ENCODE assay signal across 14 cellular contexts in the genomic region with DNA sequence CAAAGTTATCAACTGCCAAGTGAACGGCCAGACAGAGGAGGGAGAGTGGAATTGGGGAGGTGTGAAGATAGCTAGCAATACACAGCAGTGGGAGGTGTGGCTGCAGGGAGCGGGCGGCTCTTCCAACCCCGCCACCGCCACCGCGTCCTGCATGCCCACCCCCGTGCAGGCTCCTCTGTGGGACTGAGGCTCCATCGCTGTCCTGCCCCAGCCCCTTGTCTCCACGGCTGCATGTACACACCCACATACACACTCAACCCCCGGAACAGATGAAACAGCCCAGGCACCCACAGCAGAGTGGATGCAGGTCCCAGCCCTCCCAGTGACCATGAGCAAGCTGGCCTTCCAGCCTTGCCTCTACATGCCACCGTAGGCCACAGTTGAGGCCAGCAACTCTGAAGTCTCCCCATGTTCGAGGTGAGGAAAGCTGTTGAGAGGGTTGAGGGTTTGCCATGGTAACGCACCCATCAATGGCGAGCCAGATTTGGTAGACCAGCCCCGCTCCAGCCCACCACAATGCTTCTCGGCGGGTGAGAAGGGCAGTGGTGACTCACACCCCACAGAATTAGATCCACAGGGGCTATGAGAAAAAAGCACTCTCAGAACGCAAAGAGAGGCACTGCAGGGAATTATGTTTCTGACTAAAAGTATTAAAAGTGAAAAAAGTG. TPM values are rescaled to one million over a fixed set of nuclear protein-coding genes. Genes with fewer than 3 reads are reported as not detected.
DNase-seq lines count a peak whose midpoint lies in the region; ATAC-seq and TF ChIP-seq lines count a peak whose summit lies in the region.
"Had no signal": no experiment of that assay in that cellular context is flagged by ENCODE, and none has a peak within 500 bp of the region (broad histone marks: within the 10 kb centered on the region; RNA-seq: fewer than 3 reads in every experiment).

No MANE protein-coding gene starts in this region.

- H3K36me3 ChIP-seq in BLaER1 (peaks cover 31% of the 10 kb centered on the region), Panc1 (ENCODE audit: control insufficient read depth, insufficient read depth, low read length) (no peaks in the 10 kb centered on the region), osteoblast (ENCODE audit: insufficient read depth, low read length) (no peaks in the 10 kb centered on the region), PC-9 (ENCODE audit: low read depth) (no peaks in the 10 kb centered on the region), upper lobe of left lung (peaks cover 0 to 6% (median 0%) of the 10 kb centered on the region in 4 donors)
- H3K36me3 ChIP-seq: uterus had no signal

- H3K9me3 ChIP-seq in BLaER1 (no peaks in the 10 kb centered on the region), Panc1 (ENCODE audit: control insufficient read depth, insufficient read depth, low read depth, low read length) (no peaks in the 10 kb centered on the region), osteoblast (ENCODE audit: low read depth, low read length) (no peaks in the 10 kb centered on the region), PC-9 (ENCODE audit: insufficient read depth, low read depth) (no peaks in the 10 kb centered on the region), upper lobe of left lung (no peaks in the 10 kb centered on the region)
- H3K9me3 ChIP-seq: body of pancreas, sigmoid colon, uterus had no signal

- CTCF ChIA-PET in Panc1 (lab: Charles Lee) (no interaction called here), PC-9 (lab: Charles Lee) (no interaction called here)

- H3K4me3 ChIP-seq in BLaER1 (no peak overlapping the region), Panc1 (ENCODE audit: low read depth in 2 of 2, low read length in 2 of 2) (no peak overlapping the region), choroid plexus epithelial cell (ENCODE audit: low read depth, low read length) (no peak overlapping the region), osteoblast (ENCODE audit: insufficient read depth, low read length) (peak overlapping the region; percentile 25), PC-9 (no peak overlapping the region), upper lobe of left lung (no peak overlapping the region)
- H3K4me3 ChIP-seq: body of pancreas, sigmoid colon, uterus had no signal

- ATAC-seq in Panc1 (0 out of 2 replicates have a peak, but pooled peaks have one; percentile 5), GM18868 (IDR thresholded peaks at IDR 0.05; ENCODE audit: unreplicated experiment) (no peak), upper lobe of left lung (ENCODE audit: low FRiP score in 2 of 2) (no peak)
- ATAC-seq: body of pancreas, esophagus mucosa had no signal

- H3K27me3 ChIP-seq in BLaER1 (peaks cover 23% of the 10 kb centered on the region), Panc1 (ENCODE audit: control insufficient read depth, insufficient read depth, low read length) (no peaks in the 10 kb centered on the region), osteoblast (ENCODE audit: insufficient read depth, low read length) (no peaks in the 10 kb centered on the region), PC-9 (ENCODE audit: insufficient read depth, low read depth) (no peaks in the 10 kb centered on the region), upper lobe of left lung (no peaks in the 10 kb centered on the region)
- H3K27me3 ChIP-seq: body of pancreas, sigmoid colon, uterus had no signal

- H3K9me2 ChIP-seq in PC-9 (ENCODE audit: insufficient read depth): no peaks in the 10 kb centered on the region

- H3K4me2 ChIP-seq in BLaER1 (peak overlapping the region; percentile 90), osteoblast (ENCODE audit: insufficient read depth, low read length) (peak overlapping the region; percentile 65), PC-9 (no peak overlapping the region)

- DNase-seq in Panc1 (ENCODE audit: low read depth, low spot score) (no peak), choroid plexus epithelial cell (ENCODE audit: low read depth) (peak; percentile 85), osteoblast (ENCODE audit: insufficient read length, low spot score, missing footprints) (peak; percentile 90), PC-9 (no peak), upper lobe of left lung (no peak), GM03348 (ENCODE audit: low spot score) (no peak)
- DNase-seq: body of pancreas, NCI-H226, RPMI8226, sigmoid colon, uterus had no signal

- H2AFZ ChIP-seq in osteoblast (ENCODE audit: low read length) (no peak overlapping the region), PC-9 (no peak overlapping the region)

- BruUV-seq in Panc1 (replicated peaks; lab: Mats Ljungman, UMichigan) (no TSS peak), PC-9 (replicated peaks; lab: Mats Ljungman, UMichigan) (no TSS peak)

- H3K9ac ChIP-seq in BLaER1: no peak overlapping the region

- WGBS in upper lobe of left lung, 2 donors: 80 to 96% methylated on average over 14 to 19 of the region's 19 CpGs

- in situ Hi-C loops in Panc1 (cut with HindIII; ENCODE audit: low pct_unique_long_range_greater_than_20kb, low sequenced_read_pairs): no loop called here

- no peak overlapping the region for H3K27ac ChIP-seq in BLaER1
- no peak overlapping the region for H3K27ac ChIP-seq in Panc1 (ENCODE audit: low read length)
- peak overlapping the region; percentile 36 for H3K27ac ChIP-seq in osteoblast (ENCODE audit: low read depth, low read length)
- H3K27ac ChIP-seq in PC-9: no peak overlapping the region
- H3K27ac ChIP-seq in upper lobe of left lung: peak overlapping the region in 2 of 4 donors; percentile 12 to 84
- H3K27ac ChIP-seq: body of pancreas had no signal

- TF ChIP-seq POLR2A in upper lobe of left lung (IDR thresholded peaks at IDR 0.05): no peak

- H3K4me1 ChIP-seq in BLaER1 (peaks cover 99% of the 10 kb centered on the region), Panc1 (ENCODE audit: control insufficient read depth, insufficient read depth, low read length) (no peaks in the 10 kb centered on the region; the same call in none of the 2 replicates), osteoblast (ENCODE audit: insufficient read depth, low read length) (peaks cover 34% of the 10 kb centered on the region), PC-9 (replicated peaks; ENCODE audit: insufficient read depth) (peaks cover 13% of the 10 kb centered on the region), upper lobe of left lung (peaks cover 47 to 75% (median 55%) of the 10 kb centered on the region in 4 donors)

- H3K79me2 ChIP-seq in osteoblast (ENCODE audit: insufficient read depth, low read length) (peaks cover 19% of the 10 kb centered on the region), PC-9 (ENCODE audit: low read depth) (peaks cover 6% of the 10 kb centered on the region; the same call in 1 of the 2 replicates)

- TF ChIP-seq CTCF in Panc1 (IDR thresholded peaks at IDR 0.05) (no peak), choroid plexus epithelial cell (conservative IDR thresholded peaks at IDR 0.05; ENCODE audit: low read depth, low read length) (no peak), osteoblast (IDR thresholded peaks at IDR 0.05; ENCODE audit: extremely low read depth, low read depth, low read length) (no peak), PC-9 (conservative IDR thresholded peaks at IDR 0.05) (no peak), upper lobe of left lung (IDR thresholded peaks at IDR 0.05) (no peak)

- H3F3A ChIP-seq in PC-9 (ENCODE audit: insufficient read depth, low read depth): peaks cover 1% of the 10 kb centered on the region; the same call in 1 of the 2 replicates

- intact Hi-C loops in Panc1 (cut with micrococcal nuclease; ENCODE audit: unreplicated experiment) (no loop called here), PC-9 (cut with micrococcal nuclease; ENCODE audit: unreplicated experiment) (no loop called here)

- POLR2A ChIA-PET in Panc1 (lab: Charles Lee): no interaction called here
- POLR2A ChIA-PET in PC-9 (lab: Charles Lee; ENCODE audit: unreplicated experiment): no interaction called here

- H4K20me1 ChIP-seq in BLaER1 (peaks cover 43% of the 10 kb centered on the region; the same call in 1 of the 2 replicates), osteoblast (ENCODE audit: insufficient read depth, low read length) (peaks cover 36% of the 10 kb centered on the region), PC-9 (ENCODE audit: insufficient read depth) (no peaks in the 10 kb centered on the region)

- no peak for TF ChIP-seq EP300 in upper lobe of left lung (IDR thresholded peaks at IDR 0.05)

RNA-seq across cellular contexts. Expression of gene PITPNM2, which starts 39.3 kb away (rescaled TPM):
- 26.4 TPM for total RNA-seq in Panc1 (2021; ENCODE audit: unreplicated experiment)
- 25.3 TPM for polyA plus RNA-seq in Panc1 (2012; ENCODE audit: insufficient read length)
- total RNA-seq in osteoblast: 3.3 and 6.5 TPM in 2 replicates
- total RNA-seq in PC-9 (2021): 16.6 and 21.6 TPM in 2 replicates
- total RNA-seq in upper lobe of left lung: 10 to 100 TPM; 17.5 to 56.6 (median 29.4) TPM

Comparison
In these comparisons a context has a peak if more than half of its experiments do, and no peak if none do; other contexts are left out.
1. DNase-seq: peak in choroid plexus epithelial cell (single experiment) and osteoblast (single experiment); none in Panc1 (single experiment), PC-9 (0 of 2), upper lobe of left lung (0 of 2) and GM03348 (single experiment).